ENCODE assay signal across 22 cellular contexts in the genomic region with DNA sequence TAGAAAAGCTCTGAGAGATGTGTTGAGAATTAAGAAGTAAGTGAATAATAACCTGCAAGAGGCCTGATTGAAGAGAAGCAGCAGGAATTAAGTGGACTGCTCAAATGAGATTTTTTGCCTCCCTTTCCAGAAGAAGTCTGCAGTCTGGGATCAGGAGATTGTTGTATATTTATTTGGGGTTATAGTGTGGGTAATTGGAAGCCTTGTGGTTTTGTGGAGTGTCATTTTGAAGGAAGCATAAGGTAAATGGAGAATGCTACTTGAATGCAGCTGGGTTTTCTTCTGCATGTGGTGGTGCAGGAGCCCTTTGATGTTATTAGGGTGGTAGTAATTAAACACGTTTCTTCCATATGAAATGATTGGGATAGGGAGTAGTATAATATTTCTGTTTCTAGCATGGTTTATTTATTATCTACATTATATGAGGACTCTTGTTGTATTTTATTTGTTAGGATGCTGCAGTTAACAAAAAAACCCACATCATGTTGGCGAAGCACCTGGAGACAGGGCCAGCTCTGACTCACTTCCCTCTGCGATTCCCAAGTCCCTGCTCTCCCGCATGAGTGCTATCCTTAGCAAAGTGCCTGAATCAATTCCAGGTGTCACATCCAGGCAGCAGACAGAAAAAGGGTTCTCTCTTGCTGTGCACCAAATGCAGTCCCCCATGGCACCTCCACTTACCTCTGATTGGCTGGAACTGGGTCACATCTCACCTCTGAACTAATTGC. TPM values are rescaled to one million over a fixed set of nuclear protein-coding genes. Genes with fewer than 3 reads are reported as not detected.
A peak's percentile ranks its signal among the peaks of the same experiment; 100 is the strongest.
DNase-seq lines count a peak whose midpoint lies in the region; ATAC-seq and TF ChIP-seq lines count a peak whose summit lies in the region.
"Had no signal": no experiment of that assay in that cellular context is flagged by ENCODE, and none has a peak within 500 bp of the region (broad histone marks: within the 10 kb centered on the region; RNA-seq: fewer than 3 reads in every experiment).

No MANE protein-coding gene starts in this region.

- H3K4me1 Mint-ChIP-seq in HFFc6 (ENCODE audit: low read depth) = peaks cover 55% of the 10 kb centered on the region

- no peaks in the 10 kb centered on the region for H3K27me3 ChIP-seq in uterus
- H3K27me3 ChIP-seq: heart left ventricle, upper lobe of left lung had no signal

- H3K27me3 Mint-ChIP-seq in HFFc6 (ENCODE audit: insufficient read depth) = peaks cover 3% of the 10 kb centered on the region; the same call in 1 of the 2 replicates
- H3K27me3 Mint-ChIP-seq: activated CD4-positive, alpha-beta memory T cell treated with anti-CD3 and anti-CD28 coated beads, Interleukin-2, amount 10 ng/mL, durations not matched to agents 7 days and 5 days; activated naive CD4-positive, alpha-beta T cell treated with anti-CD3 and anti-CD28 coated beads, Interleukin-2, amount 10 ng/mL, durations not matched to agents 7 days and 5 days had no signal

- H3K4me3 Mint-ChIP-seq in HFFc6 = no peak overlapping the region
- H3K4me3 Mint-ChIP-seq: activated CD4-positive, alpha-beta memory T cell treated with anti-CD3 and anti-CD28 coated beads, Interleukin-2, amount 10 ng/mL, durations not matched to agents 7 days and 5 days; activated naive CD4-positive, alpha-beta T cell treated with anti-CD3 and anti-CD28 coated beads, Interleukin-2, amount 10 ng/mL, durations not matched to agents 7 days and 5 days; brain; immature natural killer cell had no signal

- H3K36me3 ChIP-seq in uterus = no peaks in the 10 kb centered on the region
- H3K36me3 ChIP-seq: heart left ventricle, upper lobe of left lung had no signal

- no peaks in the 10 kb centered on the region for H3K9me3 Mint-ChIP-seq in HFFc6
- H3K9me3 Mint-ChIP-seq: activated naive CD4-positive, alpha-beta T cell treated with anti-CD3 and anti-CD28 coated beads, Interleukin-2, amount 10 ng/mL, durations not matched to agents 7 days and 5 days; immature natural killer cell had no signal

- peak overlapping the region; percentile 2; the same call in 1 of the 2 replicates for H3K27ac Mint-ChIP-seq in HFFc6
- H3K27ac Mint-ChIP-seq: activated CD4-positive, alpha-beta memory T cell treated with anti-CD3 and anti-CD28 coated beads, Interleukin-2, amount 10 ng/mL, durations not matched to agents 7 days and 5 days; activated naive CD4-positive, alpha-beta T cell treated with anti-CD3 and anti-CD28 coated beads, Interleukin-2, amount 10 ng/mL, durations not matched to agents 7 days and 5 days; immature natural killer cell had no signal

- no peaks in the 10 kb centered on the region for H3K9me3 ChIP-seq in uterus
- H3K9me3 ChIP-seq: upper lobe of left lung had no signal

- intact Hi-C loops in uterus (cut with DNase I; ENCODE audit: low total_unique reads) = no loop called here

- no peaks in the 10 kb centered on the region for H3K4me1 ChIP-seq in uterus

- ATAC-seq in HG02840 (IDR thresholded peaks at IDR 0.05; ENCODE audit: low FRiP score, unreplicated experiment) (no peak), HG03175 (IDR thresholded peaks at IDR 0.05; ENCODE audit: unreplicated experiment) (no peak)
- ATAC-seq: sciatic nerve; stimulated activated naive CD8-positive, alpha-beta T cell treated with anti-CD3 and anti-CD28 coated beads, Interleukin-15, Interleukin-2, amounts not matched to agents 100 U/mL and 50 U/mL, for 24 hours had no signal

- TF ChIP-seq CTCF in HFFc6 (IDR thresholded peaks at IDR 0.05) = no peak
- no peak for TF ChIP-seq CTCF in astrocyte of the cerebellum (IDR thresholded peaks at IDR 0.05; ENCODE audit: low read depth, low read length, missing control alignments)
- no peak for TF ChIP-seq CTCF in uterus (IDR thresholded peaks at IDR 0.05)

- DNase-seq in AG20443 (ENCODE audit: low spot score) (peak; percentile 34), HFFc6 (no peak), astrocyte of the cerebellum (ENCODE audit: low read depth) (peak; percentile 68), glomerular visceral epithelial cell (ENCODE audit: extremely low spot score) (peak; percentile 65), uterus (no peak), NCI-H128 (lab: John Stamatoyannopoulos, UW; ENCODE audit: unreplicated experiment) (no peak)
- DNase-seq: activated CD4-positive, alpha-beta memory T cell treated with anti-CD3 and anti-CD28 coated beads, Interleukin-2, amount 10 ng/mL, durations not matched to agents 7 days and 5 days; activated naive CD4-positive, alpha-beta T cell treated with anti-CD3 and anti-CD28 coated beads, Interleukin-2, amount 10 ng/mL, durations not matched to agents 7 days and 5 days; activated T-cell treated with anti-CD3 and anti-CD28 coated beads, Interleukin-2, amount 50 U/mL, for 1 hour; AML-193; GF-D8; immature natural killer cell; NCI-H1417 treated with DMSO at 0.1 percent for 48 hours; NCI-H2227 treated with DMSO at 0.1 percent for 48 hours; stimulated activated naive CD8-positive, alpha-beta T cell treated with anti-CD3 and anti-CD28 coated beads, Interleukin-15, Interleukin-2, amounts not matched to agents 100 U/mL and 50 U/mL, for 24 hours; upper lobe of left lung had no signal

- no peak overlapping the region for H3K27ac ChIP-seq in uterus
- H3K27ac ChIP-seq: heart left ventricle, VCaP had no signal

- no peak for TF ChIP-seq POLR2A in uterus (IDR thresholded peaks at IDR 0.05)

- in situ Hi-C loops in astrocyte of the cerebellum (cut with HindIII; ENCODE audit: low sequenced_read_pairs) = loop anchor here (25.0 kb wide), 1 partner anchor 441 kb away; no protein-coding TSS in a partner anchor

- no peaks in the 10 kb centered on the region for H3K36me3 Mint-ChIP-seq in HFFc6 (ENCODE audit: low read depth)
- H3K36me3 Mint-ChIP-seq: activated naive CD4-positive, alpha-beta T cell treated with anti-CD3 and anti-CD28 coated beads, Interleukin-2, amount 10 ng/mL, durations not matched to agents 7 days and 5 days; brain; immature natural killer cell had no signal

- H3K4me3 ChIP-seq in astrocyte of the cerebellum (ENCODE audit: low read depth, low read length) = no peak overlapping the region
- H3K4me3 ChIP-seq in uterus = no peak overlapping the region
- H3K4me3 ChIP-seq: heart left ventricle, upper lobe of left lung had no signal

RNA-seq across cellular contexts. Expression of gene DGKH, which starts 54.7 kb away (rescaled TPM):
- 1 to 10 TPM; 6.9 to 8.7 (median 7.8) TPM for total RNA-seq in HFFc6 (2021; fragmentation: NEBNext Ultra II Directional; extraction: Animal tissue kit (Norgen Biotek cat#: 25700))
- 10 to 100 TPM; 18.8 to 50.0 (median 36.5) TPM for total RNA-seq in uterus

Comparison
In these comparisons a context has a peak if more than half of its experiments do, and no peak if none do; other contexts are left out.
1. DNase-seq: peak in AG20443 (single experiment), astrocyte of the cerebellum (single experiment) and glomerular visceral epithelial cell (single experiment); none in HFFc6 (single experiment), uterus (0 of 2) and NCI-H128 (single experiment).